In genomic region chr1:16076871-16077250, GRCh38 we compare ENCODE assay signal across 16 cellular contexts. TPM values are rescaled to one million over a fixed set of nuclear protein-coding genes. Genes with fewer than 3 reads are reported as not detected.
DNase-seq lines count a peak whose midpoint lies in the region; ATAC-seq, FAIRE-seq and TF ChIP-seq lines count a peak whose summit lies in the region.
"Had no signal": no experiment of that assay in that cellular context is flagged by ENCODE, and none has a peak within 500 bp of the region (broad histone marks: within the 10 kb centered on the region; RNA-seq: fewer than 3 reads in every experiment).

No MANE protein-coding gene starts in this region.

- peak; percentile 91 for DNase-seq in ACHN
- peak; percentile 57 for DNase-seq in HT1080 (ENCODE audit: low read depth)
- peak; percentile 67 for DNase-seq in astrocyte (ENCODE audit: low read depth)
- DNase-seq in keratinocyte (ENCODE audit: low read depth, low spot score) = peak; percentile 75
- DNase-seq in activated effector memory CD4-positive, alpha-beta T cell treated with Interleukin-2 at 50 U/mL for 16 hours = no peak
- no peak for DNase-seq in activated CD4-positive, CD25-positive, alpha-beta regulatory T cell treated with anti-CD3 and anti-CD28 coated beads, Interleukin-2, amount 50 U/mL, for 72 hours
- DNase-seq: CD8-positive, alpha-beta memory T cell; uterus had no signal

- H3K9me3 ChIP-seq in astrocyte (ENCODE audit: insufficient read depth, low read depth, low read length) (no peaks in the 10 kb centered on the region), keratinocyte (ENCODE audit: control insufficient read depth, low read depth, low read length) (no peaks in the 10 kb centered on the region)
- H3K9me3 ChIP-seq: gastroesophageal sphincter, uterus had no signal

- peak overlapping the region; percentile 48 for H3K4me2 ChIP-seq in astrocyte (ENCODE audit: low read length)
- H3K4me2 ChIP-seq in keratinocyte (ENCODE audit: control insufficient read depth, extremely low read depth, insufficient read depth, low read depth, low read length) = peak overlapping the region; percentile 62

- peaks cover 28% of the 10 kb centered on the region for H3K27me3 Mint-ChIP-seq in astrocyte (ENCODE audit: low read depth, unreplicated experiment)

- H4K20me1 ChIP-seq in astrocyte (ENCODE audit: insufficient read depth, low read length) = no peaks in the 10 kb centered on the region
- H4K20me1 ChIP-seq in keratinocyte (ENCODE audit: control insufficient read depth, extremely low read depth, insufficient read depth, low read length) = no peaks in the 10 kb centered on the region

- TF ChIP-seq CTCF in astrocyte (IDR thresholded peaks at IDR 0.05; ENCODE audit: insufficient read depth, low read depth, low read length) = no peak
- TF ChIP-seq CTCF in keratinocyte (optimal IDR thresholded peaks at IDR 0.05 in 1 of 3, IDR thresholded peaks at IDR 0.05 in 1 of 3, conservative IDR thresholded peaks at IDR 0.05 in 1 of 3; ENCODE audit: extremely low read depth in 1 of 3, insufficient read depth in 2 of 3, low read length in 3 of 3) = no peak

- H3K4me3 ChIP-seq in astrocyte (ENCODE audit: insufficient read depth, low read depth, low read length) (no peak overlapping the region), keratinocyte (ENCODE audit: control insufficient read depth in 2 of 3, extremely low read depth in 1 of 3, insufficient read depth in 2 of 3, low read depth in 1 of 3, low read length in 3 of 3) (no peak overlapping the region)
- H3K4me3 ChIP-seq: gastroesophageal sphincter, uterus had no signal

- H3K9me3 Mint-ChIP-seq in astrocyte (ENCODE audit: unreplicated experiment) = no peaks in the 10 kb centered on the region
- H3K9me3 Mint-ChIP-seq: CD8-positive, alpha-beta memory T cell; IgD-negative memory B cell; T-helper 2 cell treated with Interferon-gamma antibody and Interleukin-4, amounts not matched to agents 5 μg/mL and 100 μg/mL, for 36 hours had no signal

- H3K4me3 Mint-ChIP-seq in astrocyte (ENCODE audit: unreplicated experiment) = no peak overlapping the region
- H3K4me3 Mint-ChIP-seq: T-helper 2 cell treated with Interferon-gamma antibody and Interleukin-4, amounts not matched to agents 5 μg/mL and 100 μg/mL, for 36 hours had no signal

- ATAC-seq in HG03135 (IDR thresholded peaks at IDR 0.05; ENCODE audit: unreplicated experiment) (no peak), GM19467 (IDR thresholded peaks at IDR 0.05; ENCODE audit: unreplicated experiment) (no peak)
- ATAC-seq: gastroesophageal sphincter, sciatic nerve had no signal

- H3K36me3 ChIP-seq in astrocyte (ENCODE audit: insufficient read depth, low read length) (no peaks in the 10 kb centered on the region), keratinocyte (ENCODE audit: control insufficient read depth in 2 of 2, extremely low read depth in 1 of 2, insufficient read depth in 2 of 2, low read length in 2 of 2) (no peaks in the 10 kb centered on the region)
- H3K36me3 ChIP-seq: gastroesophageal sphincter, uterus had no signal

- FAIRE-seq in astrocyte (lab: Jason Lieb, UNC) (no peak), keratinocyte (lab: Jason Lieb, UNC) (no peak)
- FAIRE-seq: GM12892 had no signal

- peaks cover 5% of the 10 kb centered on the region for H3K4me1 Mint-ChIP-seq in astrocyte (ENCODE audit: low read depth, unreplicated experiment)

- peak overlapping the region; percentile 80 for H3K27ac ChIP-seq in astrocyte (ENCODE audit: low read depth, low read length)
- H3K27ac ChIP-seq in keratinocyte (ENCODE audit: control insufficient read depth, insufficient read depth, low read length) = peak overlapping the region; percentile 13
- H3K27ac ChIP-seq: gastroesophageal sphincter had no signal

- peak overlapping the region; percentile 65 for H3K9ac ChIP-seq in astrocyte (ENCODE audit: low read length)
- peak overlapping the region; percentile 39 for H3K9ac ChIP-seq in keratinocyte (ENCODE audit: control insufficient read depth, extremely low read depth, insufficient read depth, low read length)

- H3K79me2 ChIP-seq in astrocyte (ENCODE audit: insufficient read depth, low read length) (no peaks in the 10 kb centered on the region), keratinocyte (ENCODE audit: control insufficient read depth, insufficient read depth, low read length) (no peaks in the 10 kb centered on the region)

- no peaks in the 10 kb centered on the region for H3K9me1 ChIP-seq in keratinocyte (ENCODE audit: control insufficient read depth, extremely low read depth, insufficient read depth, low read length)

- no peak overlapping the region for H3K27ac Mint-ChIP-seq in astrocyte (ENCODE audit: unreplicated experiment)
- H3K27ac Mint-ChIP-seq: T-helper 2 cell treated with Interferon-gamma antibody and Interleukin-4, amounts not matched to agents 5 μg/mL and 100 μg/mL, for 36 hours had no signal

- dilution Hi-C loops in keratinocyte (cut with MboI; ENCODE audit: extremely low pct_ligation_motif_present, low sequenced_read_pairs) = no loop called here

- in situ Hi-C loops in ACHN (cut with HindIII; ENCODE audit: low pct_ligation_motif_present, low pct_unique_long_range_greater_than_20kb, low sequenced_read_pairs) = no loop called here

- no peaks in the 10 kb centered on the region for H3K36me3 Mint-ChIP-seq in astrocyte (ENCODE audit: low read depth, unreplicated experiment)
- H3K36me3 Mint-ChIP-seq: CD8-positive, alpha-beta memory T cell had no signal

- H3K4me1 ChIP-seq in astrocyte (ENCODE audit: insufficient read depth, low read length) = peaks cover 35% of the 10 kb centered on the region
- peaks cover 36% of the 10 kb centered on the region for H3K4me1 ChIP-seq in keratinocyte (ENCODE audit: control insufficient read depth, extremely low read depth, insufficient read depth, low read length)

- H2AFZ ChIP-seq in astrocyte (ENCODE audit: low read depth, low read length) (peak overlapping the region; percentile 26), keratinocyte (ENCODE audit: control insufficient read depth, low read length) (no peak overlapping the region)

- no peaks in the 10 kb centered on the region for H3K27me3 ChIP-seq in astrocyte (ENCODE audit: insufficient read depth, low read length)
- peaks cover 8% of the 10 kb centered on the region for H3K27me3 ChIP-seq in keratinocyte (ENCODE audit: control insufficient read depth, extremely low read depth, insufficient read depth, low read length)
- H3K27me3 ChIP-seq: uterus had no signal

RNA-seq across cellular contexts. Expression of gene FAM131C, which starts 3.4 kb away (rescaled TPM):
- total RNA-seq in HT1080 (2014; rRNA removed; shearing (Covaris generic)) = 0.30 and 2.1 TPM in 2 replicates
- polyA plus RNA-seq in HT1080 (2015; cell fraction: cytosol; rRNA removed) = 3.5 and 3.6 TPM in 2 replicates
- 0.79 and 1.2 TPM in 2 replicates for polyA plus RNA-seq in HT1080 (2015; cell fraction: nucleus; rRNA removed)
- 0.11 and 0.38 TPM in 2 replicates for total RNA-seq in astrocyte
- 0.31 to 0.64 TPM (median 0.56 TPM) in 3 replicates for polyA plus RNA-seq in keratinocyte
- polyA plus RNA-seq in keratinocyte (2011; ENCODE audit: low read depth) = not detected
- 0.98 and 2.3 TPM in 2 replicates for polyA plus RNA-seq in keratinocyte (2011; cell fraction: cytosol; rRNA removed)
- polyA plus RNA-seq in keratinocyte (2011; cell fraction: nucleus; rRNA removed) = 0.48 and 0.91 TPM in 2 replicates
- 1.1 TPM in 2 replicates for polyA plus RNA-seq in keratinocyte (2012; ENCODE audit: low replicate concordance)
- polyA minus RNA-seq in keratinocyte = 0.35 to 1.8 TPM (median 1.6 TPM) in 3 replicates
- 7.3 TPM for polyA minus RNA-seq in keratinocyte (2011; cell fraction: cytosol; rRNA and poly(A)+ RNA removed)
- polyA minus RNA-seq in keratinocyte (2011; cell fraction: nucleus; rRNA and poly(A)+ RNA removed) = 0.63 TPM in 1 of 2 replicates, not detected in the other
- total RNA-seq: gastroesophageal sphincter, mesenteric fat pad, sciatic nerve had no signal
- polyA plus RNA-seq: CD8-positive, alpha-beta memory T cell; IgD-negative memory B cell had no signal

RNA-seq across cellular contexts. Expression of gene CLCNKB, which starts 33.3 kb away (rescaled TPM):
- total RNA-seq in HT1080 (2014; rRNA removed; shearing (Covaris generic)) = not detected in 2 replicates
- not detected in 2 replicates for polyA plus RNA-seq in HT1080 (2015; cell fraction: cytosol; rRNA removed)
- 0.22 TPM in 1 of 2 replicates, not detected in the other for polyA plus RNA-seq in HT1080 (2015; cell fraction: nucleus; rRNA removed)
- 0.36 and 0.64 TPM in 2 replicates for total RNA-seq in astrocyte
- polyA plus RNA-seq in keratinocyte = 0.10 TPM in 1 of 3 replicates, not detected in the others
- not detected for polyA plus RNA-seq in keratinocyte (2011; ENCODE audit: low read depth)
- polyA plus RNA-seq in keratinocyte (2011; cell fraction: cytosol; rRNA removed) = 0.05 TPM in 1 of 2 replicates, not detected in the other
- polyA plus RNA-seq in keratinocyte (2011; cell fraction: nucleus; rRNA removed) = not detected in 2 replicates
- polyA plus RNA-seq in keratinocyte (2012; ENCODE audit: low replicate concordance) = not detected in 2 replicates
- 0.16 TPM in 1 of 3 replicates, not detected in the others for polyA minus RNA-seq in keratinocyte
- not detected for polyA minus RNA-seq in keratinocyte (2011; cell fraction: cytosol; rRNA and poly(A)+ RNA removed)
- polyA minus RNA-seq in keratinocyte (2011; cell fraction: nucleus; rRNA and poly(A)+ RNA removed) = not detected in 2 replicates
- total RNA-seq: CD8-positive, alpha-beta memory T cell had no signal
- polyA plus RNA-seq: CD8-positive, alpha-beta memory T cell; IgD-negative memory B cell had no signal

RNA-seq across cellular contexts. Expression of gene CLCNKA, which starts 55.0 kb away (rescaled TPM):
- not detected in 2 replicates for total RNA-seq in HT1080 (2014; rRNA removed; shearing (Covaris generic))
- not detected in 2 replicates for polyA plus RNA-seq in HT1080 (2015; cell fraction: cytosol; rRNA removed)
- not detected in 2 replicates for polyA plus RNA-seq in HT1080 (2015; cell fraction: nucleus; rRNA removed)
- total RNA-seq in astrocyte = 0.16 TPM in 1 of 2 replicates, not detected in the other
- not detected in 3 replicates for polyA plus RNA-seq in keratinocyte
- polyA plus RNA-seq in keratinocyte (2011; ENCODE audit: low read depth) = not detected
- not detected in 2 replicates for polyA plus RNA-seq in keratinocyte (2011; cell fraction: cytosol; rRNA removed)
- not detected in 2 replicates for polyA plus RNA-seq in keratinocyte (2011; cell fraction: nucleus; rRNA removed)
- polyA plus RNA-seq in keratinocyte (2012; ENCODE audit: low replicate concordance) = not detected in 2 replicates
- not detected in 3 replicates for polyA minus RNA-seq in keratinocyte
- polyA minus RNA-seq in keratinocyte (2011; cell fraction: cytosol; rRNA and poly(A)+ RNA removed) = not detected
- polyA minus RNA-seq in keratinocyte (2011; cell fraction: nucleus; rRNA and poly(A)+ RNA removed) = not detected in 2 replicates
- total RNA-seq: CD8-positive, alpha-beta memory T cell had no signal
- polyA plus RNA-seq: CD8-positive, alpha-beta memory T cell; IgD-negative memory B cell had no signal

RNA-seq across cellular contexts. Expression of gene HSPB7, which starts 59.0 kb away (rescaled TPM):
- total RNA-seq in HT1080 (2014; rRNA removed; shearing (Covaris generic)) = not detected in 2 replicates
- polyA plus RNA-seq in HT1080 (2015; cell fraction: cytosol; rRNA removed) = not detected in 2 replicates
- polyA plus RNA-seq in HT1080 (2015; cell fraction: nucleus; rRNA removed) = not detected in 2 replicates
- total RNA-seq in astrocyte = 0.45 and 0.55 TPM in 2 replicates
- polyA plus RNA-seq in keratinocyte = 0.03 to 0.05 TPM in 2 of 3 replicates, not detected in the other
- not detected for polyA plus RNA-seq in keratinocyte (2011; ENCODE audit: low read depth)
- not detected in 2 replicates for polyA plus RNA-seq in keratinocyte (2011; cell fraction: cytosol; rRNA removed)
- not detected in 2 replicates for polyA plus RNA-seq in keratinocyte (2011; cell fraction: nucleus; rRNA removed)
- not detected in 2 replicates for polyA plus RNA-seq in keratinocyte (2012; ENCODE audit: low replicate concordance)
- polyA minus RNA-seq in keratinocyte = 0.46 TPM in 1 of 3 replicates, not detected in the others
- not detected for polyA minus RNA-seq in keratinocyte (2011; cell fraction: cytosol; rRNA and poly(A)+ RNA removed)
- not detected in 2 replicates for polyA minus RNA-seq in keratinocyte (2011; cell fraction: nucleus; rRNA and poly(A)+ RNA removed)
- total RNA-seq: CD8-positive, alpha-beta memory T cell had no signal
- polyA plus RNA-seq: CD8-positive, alpha-beta memory T cell; IgD-negative memory B cell had no signal

Comparison
In these comparisons a context has a peak if more than half of its experiments do, and no peak if none do; other contexts are left out.
1. DNase-seq: peak in ACHN (single experiment), HT1080 (single experiment), astrocyte (single experiment) and keratinocyte (single experiment); none in activated effector memory CD4-positive, alpha-beta T cell treated with Interleukin-2 at 50 U/mL for 16 hours (single experiment) and activated CD4-positive, CD25-positive, alpha-beta regulatory T cell treated with anti-CD3 and anti-CD28 coated beads, Interleukin-2, amount 50 U/mL, for 72 hours (single experiment).